Comparison of ENCODE assay signal across 9 cellular contexts in genomic region chr3:62559831-62560445, GRCh38.
DNase-seq lines count a peak whose midpoint lies in the region; ATAC-seq and TF ChIP-seq lines count a peak whose summit lies in the region.
"Had no signal": no experiment of that assay in that cellular context is flagged by ENCODE, and none has a peak within 500 bp of the region (broad histone marks: within the 10 kb centered on the region; RNA-seq: fewer than 3 reads in every experiment).

No MANE protein-coding gene starts in this region.

- no peak for TF ChIP-seq EP300 in SK-N-SH (IDR thresholded peaks at IDR 0.05; ENCODE audit: borderline replicate concordance in 1 of 2, low read depth in 1 of 2, low read length in 1 of 2)

- H3K36me3 ChIP-seq in SK-N-SH (replicated peaks in 1 of 2; ENCODE audit: control insufficient read depth in 1 of 2, insufficient read depth in 2 of 2, low read length in 1 of 2): no peaks in the 10 kb centered on the region
- H3K36me3 ChIP-seq in tibial artery: no peaks in the 10 kb centered on the region

- DNase-seq in SIG-M5 treated with dmso at 0.1 percent for 504 hours (lab: John Stamatoyannopoulos, UW; ENCODE audit: unreplicated experiment): peak; percentile 76
- no peak for DNase-seq in SIG-M5 (lab: John Stamatoyannopoulos, UW)
- DNase-seq in SK-N-SH: peak; percentile 12
- DNase-seq in foreskin keratinocyte: no peak
- no peak for DNase-seq in tibial artery
- no peak for DNase-seq in CD1c-positive myeloid dendritic cell (ENCODE audit: extremely low spot score)
- DNase-seq: activated T-cell treated with anti-CD3 and anti-CD28 coated beads, Interleukin-2, amount 50 U/mL, for 48 hours had no signal

- TF ChIP-seq RAD21 in SK-N-SH (IDR thresholded peaks at IDR 0.05; ENCODE audit: low read length): peak; percentile 79

- H3F3A ChIP-seq in SK-N-SH (replicated peaks; ENCODE audit: insufficient read depth): peaks cover 10% of the 10 kb centered on the region

- H3K4me3 ChIP-seq in SK-N-SH (ENCODE audit: low read depth in 2 of 2, low read length in 1 of 2): peak overlapping the region in 1 of 2 experiments; percentile 14; a peak in 1 of 4 replicates
- no peak overlapping the region for H3K4me3 ChIP-seq in tibial artery

- CTCF ChIA-PET in SK-N-SH (lab: Yijun Ruan, JAX): interaction anchor here (0.6 to 11.1 kb wide), 18 partner anchors 11 to 361 kb away, joined by 3 to 142 read pairs (median 4); no protein-coding TSS in a partner anchor

- no peaks in the 10 kb centered on the region for H4K20me1 ChIP-seq in SK-N-SH (ENCODE audit: insufficient read depth)

- no peak overlapping the region for H3K27ac ChIP-seq in SK-N-SH (ENCODE audit: low read depth in 2 of 2, low read length in 1 of 2)
- no peak overlapping the region for H3K27ac ChIP-seq in foreskin keratinocyte
- H3K27ac ChIP-seq in tibial artery: no peak overlapping the region

- no peak overlapping the region for H2AFZ ChIP-seq in SK-N-SH (ENCODE audit: low read depth)

- no peaks in the 10 kb centered on the region for H3K79me2 ChIP-seq in SK-N-SH (ENCODE audit: insufficient read depth)

- ATAC-seq in foreskin keratinocyte (peak; percentile 30), GM21447 (IDR thresholded peaks at IDR 0.05; ENCODE audit: unreplicated experiment) (no peak), GM19463 (IDR thresholded peaks at IDR 0.05; ENCODE audit: unreplicated experiment) (no peak)

- intact Hi-C loops in tibial artery (cut with DNase I; ENCODE audit: low total_unique reads): loop anchor here (10.0 kb wide), 1 partner anchor 215 kb away; no protein-coding TSS in a partner anchor

- no peaks in the 10 kb centered on the region for H3K27me3 ChIP-seq in SK-N-SH (ENCODE audit: insufficient read depth)
- H3K27me3 ChIP-seq in foreskin keratinocyte: no peaks in the 10 kb centered on the region
- no peaks in the 10 kb centered on the region for H3K27me3 ChIP-seq in tibial artery

- POLR2A ChIA-PET in SK-N-SH (lab: Yijun Ruan, JAX): interaction anchor here (0.6 kb wide), 1 partner anchor 1207 kb away, joined by 3 read pairs; no protein-coding TSS in a partner anchor

- no peak overlapping the region for H3K9ac ChIP-seq in SK-N-SH

- no peaks in the 10 kb centered on the region for H3K9me3 ChIP-seq in SK-N-SH
- no peaks in the 10 kb centered on the region for H3K9me3 ChIP-seq in tibial artery

- TF ChIP-seq CTCF in SK-N-SH (IDR thresholded peaks at IDR 0.05) (peak; percentile 80), foreskin keratinocyte (conservative IDR thresholded peaks at IDR 0.05) (peak; percentile 73), tibial artery (IDR thresholded peaks at IDR 0.05) (peak; percentile 27 to 43)

- WGBS in SK-N-SH (ENCODE audit: low lambda C conversion rate): 11% methylated on average over 2 of the region's 2 CpGs

- no peak overlapping the region for H3K4me2 ChIP-seq in SK-N-SH

- H3K9me2 ChIP-seq in SK-N-SH: no peaks in the 10 kb centered on the region

- peaks cover 0 to 10% of the 10 kb centered on the region in 2 experiments; a peak in 3 of 4 replicates for H3K4me1 ChIP-seq in SK-N-SH (ENCODE audit: control insufficient read depth in 1 of 2, insufficient read depth in 2 of 2, low read depth in 1 of 2, low read length in 1 of 2)
- no peaks in the 10 kb centered on the region for H3K4me1 ChIP-seq in foreskin keratinocyte
- peaks cover 0 to 23% (median 8%) of the 10 kb centered on the region in 4 donors for H3K4me1 ChIP-seq in tibial artery

TF ChIP-seq in SK-N-SH, 30 proteins besides CTCF, POLR2A, EP300 and RAD21:
- no peak for TF ChIP-seq IRF3 (IDR thresholded peaks at IDR 0.05; ENCODE audit: low read depth, low read length)
- TF ChIP-seq JUND (IDR thresholded peaks at IDR 0.05): no peak
- no peak for TF ChIP-seq MAX (IDR thresholded peaks at IDR 0.05; ENCODE audit: low read depth)
- peak; percentile 51 for TF ChIP-seq SMC3 (IDR thresholded peaks at IDR 0.05; ENCODE audit: low read depth, low read length)
- no peak for TF ChIP-seq SIN3A (IDR thresholded peaks at IDR 0.05; ENCODE audit: borderline replicate concordance, low read depth, low read length)
TF ChIP-seq in SK-N-SH: peak in this region for 1.

Comparison
In these comparisons a context has a peak if more than half of its experiments do, and no peak if none do; other contexts are left out.
1. DNase-seq: peak in SIG-M5 treated with dmso at 0.1 percent for 504 hours (single experiment) and SK-N-SH (single experiment); none in SIG-M5 (single experiment), foreskin keratinocyte (0 of 2), tibial artery (0 of 2) and CD1c-positive myeloid dendritic cell (single experiment).
2. Peak in every context shown above with its lines, with median percentiles within 50 percentile points of each other: CTCF ChIP-seq.